Comparison of ENCODE assay signal across 8 cellular contexts in genomic region chr12:110531741-110532333, GRCh38. TPM values are rescaled to one million over a fixed set of nuclear protein-coding genes. Genes with fewer than 3 reads are reported as not detected.
DNase-seq lines count a peak whose midpoint lies in the region; ATAC-seq, FAIRE-seq and TF ChIP-seq lines count a peak whose summit lies in the region.

No MANE protein-coding gene starts in this region.

- FAIRE-seq in RCC 7860 (lab: Jason Lieb, UNC): peak; percentile 42

- peak; percentile 86 for ATAC-seq in GM18870 (IDR thresholded peaks at IDR 0.05; ENCODE audit: unreplicated experiment)
- peak; percentile 83 for ATAC-seq in HG02588 (IDR thresholded peaks at IDR 0.05; ENCODE audit: unreplicated experiment)
- ATAC-seq in left lobe of liver: peak; percentile 39

- no peak for TF ChIP-seq CTCF in ascending aorta (IDR thresholded peaks at IDR 0.05)

- no peaks in the 10 kb centered on the region for H3K27me3 ChIP-seq in ascending aorta

- intact Hi-C loops in ascending aorta (cut with DNase I): no loop called here

- no peak overlapping the region for H3K4me3 ChIP-seq in ascending aorta

- peaks cover 0 to 5% of the 10 kb centered on the region in 2 donors for H3K36me3 ChIP-seq in ascending aorta

- DNase-seq in RCC 7860 (ENCODE audit: low spot score): no peak
- DNase-seq in left lobe of liver (ENCODE audit: low spot score): no peak
- no peak for DNase-seq in NCI-H345 (lab: John Stamatoyannopoulos, UW)
- no peak for DNase-seq in NCI-H1694 (lab: John Stamatoyannopoulos, UW)
- no peak for DNase-seq in activated CD4-positive, alpha-beta T cell treated with anti-CD3 and anti-CD28 coated beads for 48 hours
- DNase-seq in ascending aorta (ENCODE audit: low spot score in 2 of 2): no peak

- H3K27ac ChIP-seq in ascending aorta: no peak overlapping the region

- no peaks in the 10 kb centered on the region for H3K9me3 ChIP-seq in ascending aorta

- peaks cover 3% of the 10 kb centered on the region in 2 donors for H3K4me1 ChIP-seq in ascending aorta

RNA-seq across cellular contexts. Expression of gene RAD9B, which starts 29.7 kb away (rescaled TPM):
- 0.25 TPM for total RNA-seq in left lobe of liver
- total RNA-seq in ascending aorta: not detected

RNA-seq across cellular contexts. Expression of gene VPS29, which starts 29.9 kb away (rescaled TPM):
- total RNA-seq in left lobe of liver: 42.3 TPM
- 35.9 TPM for total RNA-seq in ascending aorta

RNA-seq across cellular contexts. Expression of gene PPTC7, which starts 51.3 kb away (rescaled TPM):
- total RNA-seq in left lobe of liver: 12.7 TPM
- total RNA-seq in ascending aorta: 12.3 TPM
